8 cellular contexts compared by ENCODE assay signal in the genomic region with DNA sequence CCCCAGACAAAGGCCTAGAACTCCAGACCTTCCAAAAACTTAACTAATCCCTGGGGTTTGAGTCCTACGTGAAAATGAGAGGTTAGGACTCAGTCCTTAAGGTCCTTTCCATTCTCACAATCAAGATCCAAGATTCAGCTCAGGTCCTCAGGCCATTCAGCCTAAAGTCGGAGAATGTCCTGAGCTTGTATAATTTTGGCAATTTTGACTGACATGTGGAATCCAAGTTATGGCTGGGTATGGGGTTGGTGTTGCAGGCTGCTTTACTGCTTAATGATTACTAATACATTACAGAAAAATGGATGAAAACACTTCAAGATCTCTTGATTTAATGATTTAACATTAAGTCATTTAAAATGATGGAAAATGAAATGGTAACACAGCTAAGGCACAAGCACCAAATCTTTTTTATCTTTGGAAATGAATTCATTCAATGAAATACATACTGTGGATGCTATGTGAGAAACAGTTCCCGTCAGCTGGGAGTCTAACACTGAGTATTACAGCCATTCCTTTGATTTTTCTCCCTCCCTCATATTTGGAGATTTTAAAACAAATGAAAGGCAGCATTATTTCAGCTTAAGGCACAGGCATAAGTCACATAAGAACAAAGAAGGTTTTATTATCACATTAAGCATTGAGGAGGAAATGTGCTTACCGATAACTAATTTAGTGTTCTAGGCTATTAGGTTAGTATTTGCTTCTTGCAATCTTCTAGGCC. TPM values are rescaled to one million over a fixed set of nuclear protein-coding genes. Genes with fewer than 3 reads are reported as not detected.
DNase-seq lines count a peak whose midpoint lies in the region; ATAC-seq, FAIRE-seq and TF ChIP-seq lines count a peak whose summit lies in the region.

No MANE protein-coding gene starts in this region.

- H4K20me1 ChIP-seq in astrocyte (ENCODE audit: insufficient read depth, low read length), result peaks cover 6% of the 10 kb centered on the region

- peak overlapping the region; percentile 23 for H2BK120ac ChIP-seq in mesenchymal stem cell (ENCODE audit: low read depth, low read length)

- 40 to 66% methylated on average over 4 of the region's 4 CpGs for WGBS in heart right ventricle, 2 donors
- 100% methylated on average over 1 of the region's 4 CpGs for WGBS in mesenchymal stem cell

- H3K18ac ChIP-seq in mesenchymal stem cell (ENCODE audit: low read depth in 1 of 2, low read length in 2 of 2), result no peak overlapping the region

- H3K4me1 Mint-ChIP-seq in astrocyte (ENCODE audit: low read depth, unreplicated experiment), result peaks cover 22% of the 10 kb centered on the region
- H3K4me1 Mint-ChIP-seq in type B pancreatic cell (ENCODE audit: unreplicated experiment), result peaks cover 22% of the 10 kb centered on the region

- no peak overlapping the region for H2BK15ac ChIP-seq in mesenchymal stem cell (ENCODE audit: low read depth, poor library complexity, severe bottlenecking)

- H3K27me3 ChIP-seq in heart right ventricle, result no peaks in the 10 kb centered on the region
- no peaks in the 10 kb centered on the region for H3K27me3 ChIP-seq in astrocyte (ENCODE audit: insufficient read depth, low read length)
- H3K27me3 ChIP-seq in mesenchymal stem cell (ENCODE audit: control insufficient read depth in 1 of 2, insufficient read depth in 1 of 2, low read length in 2 of 2), result no peaks in the 10 kb centered on the region

- no peak overlapping the region for H4K91ac ChIP-seq in mesenchymal stem cell (ENCODE audit: low read length)

- no peak overlapping the region for H3K14ac ChIP-seq in mesenchymal stem cell (ENCODE audit: low read length in 2 of 2)

- peak overlapping the region in 8 of 10 donors; percentile 71 to 87 (median 81) for H3K27ac ChIP-seq in heart right ventricle
- no peak overlapping the region for H3K27ac ChIP-seq in astrocyte (ENCODE audit: low read depth, low read length)
- peak overlapping the region; percentile 76 for H3K27ac ChIP-seq in mesenchymal stem cell (ENCODE audit: low read length, poor library complexity, severe bottlenecking)

- H3K27me3 Mint-ChIP-seq in astrocyte (ENCODE audit: low read depth, unreplicated experiment), result no peaks in the 10 kb centered on the region
- peaks cover 4% of the 10 kb centered on the region for H3K27me3 Mint-ChIP-seq in type B pancreatic cell

- H3K9me3 ChIP-seq in heart right ventricle (no peaks in the 10 kb centered on the region), astrocyte (ENCODE audit: insufficient read depth, low read depth, low read length) (no peaks in the 10 kb centered on the region), mesenchymal stem cell (ENCODE audit: control insufficient read depth, low read length) (no peaks in the 10 kb centered on the region)

- H3K4ac ChIP-seq in mesenchymal stem cell (ENCODE audit: low read depth in 1 of 2, low read length in 2 of 2), result peak overlapping the region in 1 of 2 experiments; percentile 59

- TF ChIP-seq CTCF in heart right ventricle (IDR thresholded peaks at IDR 0.05) (no peak), astrocyte (IDR thresholded peaks at IDR 0.05; ENCODE audit: insufficient read depth, low read depth, low read length) (no peak), type B pancreatic cell (conservative IDR thresholded peaks at IDR 0.05) (no peak)

- peak overlapping the region; percentile 84 for H3K9ac ChIP-seq in astrocyte (ENCODE audit: low read length)
- H3K9ac ChIP-seq in mesenchymal stem cell (ENCODE audit: low read length), result peak overlapping the region; percentile 90

- no peak overlapping the region for H2AK5ac ChIP-seq in mesenchymal stem cell (ENCODE audit: low read length, severe bottlenecking)

- H3K27ac Mint-ChIP-seq in astrocyte (ENCODE audit: unreplicated experiment) (peak overlapping the region; percentile 72), type B pancreatic cell (peak overlapping the region; percentile 90)

- H3K4me3 ChIP-seq in heart right ventricle, result peak overlapping the region in 9 of 10 donors; percentile 44 to 73 (median 68)
- H3K4me3 ChIP-seq in astrocyte (ENCODE audit: insufficient read depth, low read depth, low read length), result peak overlapping the region; percentile 77
- H3K4me3 ChIP-seq in mesenchymal stem cell (ENCODE audit: insufficient read depth in 1 of 2, low read depth in 1 of 2, low read length in 2 of 2), result peak overlapping the region in 1 of 2 experiments; percentile 95

- no peak overlapping the region for H2BK5ac ChIP-seq in mesenchymal stem cell (ENCODE audit: low read depth, low read length, poor library complexity, severe bottlenecking)

- DNase-seq in heart right ventricle (no peak), left ventricle myocardium superior (no peak), astrocyte (ENCODE audit: low read depth) (no peak), mesenchymal stem cell (no peak), type B pancreatic cell (ENCODE audit: extremely low spot score, unreplicated experiment) (no peak), NCI-H1092 (lab: John Stamatoyannopoulos, UW) (no peak), NCI-H1694 treated with DMSO at 0.1 percent for 48 hours (lab: John Stamatoyannopoulos, UW) (no peak), putamen (ENCODE audit: low spot score) (no peak)

- ATAC-seq in heart right ventricle (no peak), left ventricle myocardium superior (no peak)

- peaks cover 4% of the 10 kb centered on the region for H3K36me3 Mint-ChIP-seq in astrocyte (ENCODE audit: low read depth, unreplicated experiment)
- peaks cover 4% of the 10 kb centered on the region for H3K36me3 Mint-ChIP-seq in type B pancreatic cell

- peaks cover 0 to 11% (median 0%) of the 10 kb centered on the region in 9 donors for H3K36me3 ChIP-seq in heart right ventricle
- H3K36me3 ChIP-seq in astrocyte (ENCODE audit: insufficient read depth, low read length), result no peaks in the 10 kb centered on the region
- peaks cover 8 to 12% of the 10 kb centered on the region in 2 experiments for H3K36me3 ChIP-seq in mesenchymal stem cell (ENCODE audit: control insufficient read depth in 1 of 2, insufficient read depth in 2 of 2, low read depth in 1 of 2, low read length in 2 of 2)

- H3K9me3 Mint-ChIP-seq in astrocyte (ENCODE audit: unreplicated experiment) (no peaks in the 10 kb centered on the region), type B pancreatic cell (no peaks in the 10 kb centered on the region)

- intact Hi-C loops in heart right ventricle (cut with DNase I), result loop anchor here in 1 of 10 donors (1.0 to 10.0 kb wide), 2 partner anchors 25 to 64 kb away; no protein-coding TSS in a partner anchor
- intact Hi-C loops in left ventricle myocardium superior (cut with micrococcal nuclease), result no loop called here

- H4K8ac ChIP-seq in mesenchymal stem cell (ENCODE audit: low read length), result no peak overlapping the region

- no peak for FAIRE-seq in astrocyte (lab: Jason Lieb, UNC)

- H2AFZ ChIP-seq in astrocyte (ENCODE audit: low read depth, low read length), result no peak overlapping the region
- no peak overlapping the region for H2AFZ ChIP-seq in mesenchymal stem cell (ENCODE audit: low read depth, low read length)

- H3K79me1 ChIP-seq in mesenchymal stem cell (replicated peaks; ENCODE audit: low read length, poor library complexity, severe bottlenecking), result no peaks in the 10 kb centered on the region

- H3K4me2 ChIP-seq in astrocyte (ENCODE audit: low read length) (peak overlapping the region; percentile 91), mesenchymal stem cell (ENCODE audit: low read length, poor library complexity, severe bottlenecking) (peak overlapping the region; percentile 51)

- H2BK12ac ChIP-seq in mesenchymal stem cell (ENCODE audit: low read length in 2 of 2), result peak overlapping the region in 1 of 2 experiments; percentile 16

- H3K4me3 Mint-ChIP-seq in astrocyte (ENCODE audit: unreplicated experiment) (peak overlapping the region; percentile 99), type B pancreatic cell (peak overlapping the region; percentile 96)

- no peak overlapping the region for H3K23ac ChIP-seq in mesenchymal stem cell (ENCODE audit: low read length in 2 of 2)

- peaks cover 61% of the 10 kb centered on the region for H3K79me2 ChIP-seq in astrocyte (ENCODE audit: insufficient read depth, low read length)

- peaks cover 0 to 64% (median 22%) of the 10 kb centered on the region in 9 donors for H3K4me1 ChIP-seq in heart right ventricle
- peaks cover 10% of the 10 kb centered on the region for H3K4me1 ChIP-seq in astrocyte (ENCODE audit: insufficient read depth, low read length)
- H3K4me1 ChIP-seq in mesenchymal stem cell (ENCODE audit: control insufficient read depth, insufficient read depth, low read depth, low read length), result peaks cover 6% of the 10 kb centered on the region

RNA-seq across cellular contexts. Expression of a gene that starts 1.3 kb away (rescaled TPM):
- 10 to 100 TPM in 1 of 10 donors, 1 to 10 TPM in 9; 3.4 to 15.4 (median 4.2) TPM for total RNA-seq in heart right ventricle
- 1 to 10 TPM; 2.2 to 3.8 TPM for polyA plus RNA-seq in heart right ventricle
- total RNA-seq in left ventricle myocardium superior, result 5.7 TPM
- total RNA-seq in astrocyte, result 38.6 and 43.2 TPM in 2 replicates
- polyA plus RNA-seq in mesenchymal stem cell (2013, experiment 1 of 2), result 22.2 TPM
- 22.1 TPM for polyA plus RNA-seq in mesenchymal stem cell (2013, experiment 2 of 2)
- 9.2 and 12.0 TPM in 2 replicates for total RNA-seq in type B pancreatic cell (ENCODE audit: low replicate concordance)
